31 cellular contexts compared by ENCODE assay signal in the genomic region with DNA sequence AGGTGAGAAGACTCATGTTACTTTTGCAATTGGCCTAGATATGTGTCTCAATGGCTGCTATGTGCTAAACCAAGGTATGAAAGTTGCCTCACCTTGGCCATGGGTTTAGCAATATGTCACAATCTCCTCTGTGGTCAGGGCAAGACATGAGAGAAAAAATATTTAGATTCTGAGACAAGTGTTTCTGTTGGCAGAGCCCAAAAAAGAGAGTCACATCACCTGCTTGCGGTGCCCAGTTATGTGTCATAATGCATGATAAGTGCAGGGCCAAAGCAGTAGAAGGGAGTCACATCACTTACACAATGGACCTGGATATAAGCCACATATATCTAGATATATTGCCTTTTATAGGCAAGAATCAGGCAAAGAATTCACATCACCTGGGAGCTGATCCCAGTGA.
"Had no signal": no experiment of that assay in that cellular context is flagged by ENCODE, and none has a peak within 500 bp of the region (broad histone marks: within the 10 kb centered on the region; RNA-seq: fewer than 3 reads in every experiment).

No MANE protein-coding gene starts in this region.

- ATAC-seq: activated CD8-positive, alpha-beta T cell treated with anti-CD3 and anti-CD28 coated beads for 36 hours; activated T-cell treated with anti-CD3 and anti-CD28 coated beads, Interleukin-2, amount 50 U/mL, for 72 hours; activated T-helper 17 cell treated with anti-CD3 and anti-CD28 coated beads, Interleukin-2, amount 50 U/mL, for 72 hours; body of pancreas; PC-3; Right ventricle myocardium inferior had no signal

- H3K4me1 ChIP-seq: body of pancreas, breast epithelium, Peyer's patch had no signal

- H3K9ac ChIP-seq: KMS-11 had no signal

- H3K27ac ChIP-seq: body of pancreas, breast epithelium, KMS-11, Peyer's patch had no signal

- H3K9me3 ChIP-seq: body of pancreas, breast epithelium, Peyer's patch had no signal

- H3K4me2 ChIP-seq: KMS-11 had no signal

- H3K36me3 ChIP-seq: breast epithelium, Peyer's patch had no signal

- H3K27me3 ChIP-seq: body of pancreas, breast epithelium, Peyer's patch had no signal

- H3K4me3 ChIP-seq: body of pancreas, breast epithelium, Peyer's patch had no signal

- DNase-seq: activated CD4-positive, alpha-beta T cell treated with anti-CD3 and anti-CD28 coated beads, Interleukin-2, amount 10 ng/mL, durations not matched to agents 24 days and 14 days; activated CD4-positive, alpha-beta T cell treated with anti-CD3 and anti-CD28 coated beads, Interleukin-2, amount 50 U/mL, for 4 hours; activated CD8-positive, alpha-beta T cell treated with anti-CD3 and anti-CD28 coated beads for 36 hours; activated effector memory CD4-positive, alpha-beta T cell treated with anti-CD3 and anti-CD28 coated beads, Interleukin-2, amount 50 U/mL, for 16 hours; activated naive CD4-positive, alpha-beta T cell; activated naive CD4-positive, alpha-beta T cell treated with anti-CD3 and anti-CD28 coated beads, Interleukin-2, amount 50 U/mL, for 16 hours; activated naive CD8-positive, alpha-beta T cell treated with anti-CD3 and anti-CD28 coated beads for 36 hours; activated T-cell treated with anti-CD3 and anti-CD28 coated beads, Interleukin-2, amount 50 U/mL, for 1 hour; activated T-cell treated with anti-CD3 and anti-CD28 coated beads, Interleukin-2, amount 50 U/mL, for 72 hours; body of pancreas; caudate nucleus; cerebellar nuclear complex; MM.1S; MV-4-11; NCI-H1092; NCI-H146; NCI-H187; NCI-H2029 treated with DMSO at 0.1 percent for 48 hours; NCI-H2107; NCI-H2171; NCI-H510A; NCI-H526; NCI-H748 treated with DMSO at 0.1 percent for 48 hours; PC-3; Peyer's patch; RPMI8226; SIG-M5 had no signal
